ENCODE assay signal across 27 cellular contexts in genomic region chr13:103062079-103062478, GRCh38. TPM values are rescaled to one million over a fixed set of nuclear protein-coding genes. Genes with fewer than 3 reads are reported as not detected.
"Had no signal": no experiment of that assay in that cellular context is flagged by ENCODE, and none has a peak within 500 bp of the region (broad histone marks: within the 10 kb centered on the region; RNA-seq: fewer than 3 reads in every experiment).

No MANE protein-coding gene starts in this region.

- H3K27ac Mint-ChIP-seq: memory B cell; mesothelial cell of epicardium; natural killer cell; neural progenitor cell; stimulated activated naive B cell treated with anti-CD40 and anti-IgM and Interleukin-4, amounts not matched to agents 10 μg/mL and 1 μg/mL and 100 μg/mL, for 72 hours had no signal

- DNase-seq: effector memory CD4-positive, alpha-beta T cell; heart left ventricle; hypothalamus; islet precursor cell; lower lobe of right lung; natural killer cell; nucleus accumbens; ovary; sigmoid colon; stimulated activated CD4-positive, alpha-beta T cell treated with anti-CD3 and anti-CD28 coated beads, Interleukin-2, amount 100 ng/mL, for 24 hours; stimulated activated CD4-positive, alpha-beta T cell treated with anti-CD3 and anti-CD28 coated beads, Interleukin-4, amount 100 ng/mL, for 4 hours; stimulated activated naive B cell treated with anti-CD40 and anti-IgM and Interleukin-4, amounts not matched to agents 10 μg/mL and 1 μg/mL and 100 μg/mL, for 72 hours; stomach; substantia nigra; transverse colon had no signal

- H3K4me1 Mint-ChIP-seq: memory B cell; natural killer cell; stimulated activated naive B cell treated with anti-CD40 and anti-IgM and Interleukin-4, amounts not matched to agents 10 μg/mL and 1 μg/mL and 100 μg/mL, for 72 hours had no signal

- H3K36me3 Mint-ChIP-seq: memory B cell; mesothelial cell of epicardium; natural killer cell; neural progenitor cell; stimulated activated naive B cell treated with anti-CD40 and anti-IgM and Interleukin-4, amounts not matched to agents 10 μg/mL and 1 μg/mL and 100 μg/mL, for 72 hours had no signal

- ATAC-seq: esophagus mucosa; heart left ventricle; left lobe of liver; lower lobe of right lung; natural killer cell; stimulated activated naive B cell treated with anti-CD40 and anti-IgM and Interleukin-4, amounts not matched to agents 10 μg/mL and 1 μg/mL and 100 μg/mL, for 72 hours had no signal

- H3K4me3 Mint-ChIP-seq: memory B cell; mesothelial cell of epicardium; natural killer cell; neural progenitor cell; stimulated activated naive B cell treated with anti-CD40 and anti-IgM and Interleukin-4, amounts not matched to agents 10 μg/mL and 1 μg/mL and 100 μg/mL, for 72 hours had no signal

- H3K27me3 Mint-ChIP-seq: memory B cell; stimulated activated naive B cell treated with anti-CD40 and anti-IgM and Interleukin-4, amounts not matched to agents 10 μg/mL and 1 μg/mL and 100 μg/mL, for 72 hours had no signal

RNA-seq across cellular contexts. Expression of gene SLC10A2, which starts 4.1 kb away (rescaled TPM):
- total RNA-seq: esophagus mucosa, fibroblast of lung, glomerular endothelial cell, heart left ventricle, left lobe of liver, lower lobe of right lung, mesothelial cell of epicardium, myocyte, natural killer cell, posterior vena cava, right atrium auricular region, sigmoid colon, stomach, thoracic aorta, urinary bladder had no signal
